37 cellular contexts compared by ENCODE assay signal in the genomic region with DNA sequence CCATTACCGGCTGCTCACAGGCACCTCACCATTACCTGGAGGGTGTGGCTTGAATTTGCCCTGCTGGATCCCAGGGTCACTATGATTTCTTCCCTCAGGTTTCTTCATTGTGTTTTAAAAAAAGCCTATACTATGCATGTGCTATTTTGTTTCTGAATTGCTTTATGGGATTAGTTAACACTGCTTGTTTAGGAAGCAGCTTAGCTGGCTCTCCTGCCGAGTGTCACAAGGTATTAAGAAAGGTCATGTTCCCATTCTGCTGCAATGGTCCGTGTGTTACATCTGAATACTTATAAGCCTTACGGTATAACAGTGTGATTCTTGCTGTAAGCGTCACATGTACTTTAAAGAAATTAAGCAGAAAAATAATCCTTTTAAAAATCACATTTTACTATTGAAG.
"Had no signal": no experiment of that assay in that cellular context is flagged by ENCODE, and none has a peak within 500 bp of the region (broad histone marks: within the 10 kb centered on the region; RNA-seq: fewer than 3 reads in every experiment).

No MANE protein-coding gene starts in this region.

- H3K4me3 ChIP-seq: adrenal gland, body of pancreas, breast epithelium had no signal

- H3K4me1 Mint-ChIP-seq: activated CD4-positive, alpha-beta memory T cell treated with anti-CD3 and anti-CD28 coated beads, Interleukin-2, amount 10 ng/mL, durations not matched to agents 7 days and 5 days; activated CD4-positive, alpha-beta T cell treated with anti-CD3 and anti-CD28 coated beads for 36 hours; activated CD4-positive, alpha-beta T cell treated with anti-CD3 and anti-CD28 coated beads, Interleukin-2, amount 10 ng/mL, durations not matched to agents 7 days and 5 days; activated naive CD8-positive, alpha-beta T cell treated with anti-CD3 and anti-CD28 coated beads for 36 hours; activated T-helper 17 cell treated with anti-CD3 and anti-CD28 coated beads, Interleukin-2, amount 50 U/mL, for 72 hours had no signal

- H3K9me3 Mint-ChIP-seq: activated CD4-positive, alpha-beta memory T cell treated with anti-CD3 and anti-CD28 coated beads, Interleukin-2, amount 10 ng/mL, durations not matched to agents 7 days and 5 days; activated CD4-positive, alpha-beta T cell treated with anti-CD3 and anti-CD28 coated beads, Interleukin-2, amount 10 ng/mL, durations not matched to agents 7 days and 5 days; activated naive CD4-positive, alpha-beta T cell treated with anti-CD3 and anti-CD28 coated beads for 36 hours; activated naive CD4-positive, alpha-beta T cell treated with anti-CD3 and anti-CD28 coated beads, Interleukin-2, amount 50 U/mL, for 72 hours; activated naive CD8-positive, alpha-beta T cell treated with anti-CD3 and anti-CD28 coated beads for 36 hours; activated T-cell treated with anti-CD3 and anti-CD28 coated beads, Interleukin-2, amount 50 U/mL, for 4 hours; activated T-cell treated with anti-CD3 and anti-CD28 coated beads, Interleukin-2, amount 50 U/mL, for 72 hours; activated T-helper 1 cell treated with anti-CD3 and anti-CD28 coated beads, Interleukin-12 subunit alpha, Interleukin-12 subunit beta, Interleukin-2, Interleukin-4 antibody, amounts not matched to agents 30 ng/mL and 10 ng/mL and 1 ng/mL, durations not matched to agents 14 hours and 24 hours and 36 hours; activated T-helper 17 cell treated with anti-CD3 and anti-CD28 coated beads, Interleukin-2, amount 50 U/mL, for 72 hours; T-helper 1 cell treated with Interleukin-12 subunit alpha and Interleukin-12 subunit beta and Interleukin-4 antibody, amounts not matched to agents 30 μg/mL and 1 μg/mL, for 36 hours; T-helper 2 cell treated with Interferon-gamma antibody and Interleukin-4, amounts not matched to agents 5 μg/mL and 100 μg/mL, for 36 hours had no signal

- H3K4me1 ChIP-seq: adrenal gland, body of pancreas, breast epithelium had no signal

- DNase-seq: activated CD4-positive, alpha-beta memory T cell treated with anti-CD3 and anti-CD28 coated beads, Interleukin-2, amount 10 ng/mL, durations not matched to agents 7 days and 5 days; activated CD4-positive, alpha-beta T cell treated with anti-CD3 and anti-CD28 coated beads for 1 hour; activated CD4-positive, alpha-beta T cell treated with anti-CD3 and anti-CD28 coated beads for 36 hours; activated CD4-positive, alpha-beta T cell treated with anti-CD3 and anti-CD28 coated beads for 48 hours; activated CD4-positive, alpha-beta T cell treated with anti-CD3 and anti-CD28 coated beads, Interleukin-2, amount 10 ng/mL, durations not matched to agents 7 days and 5 days; activated CD4-positive, alpha-beta T cell treated with anti-CD3 and anti-CD28 coated beads, Interleukin-2, amount 50 U/mL, for 48 hours; activated CD4-positive, CD25-positive, alpha-beta regulatory T cell; activated CD8-positive, alpha-beta memory T cell treated with anti-CD3 and anti-CD28 coated beads for 24 hours; activated CD8-positive, alpha-beta memory T cell treated with anti-CD3 and anti-CD28 coated beads, Interleukin-2, amount 50 U/mL, for 4 hours; activated CD8-positive, alpha-beta T cell treated with anti-CD3 and anti-CD28 coated beads, Interleukin-2, amount 10 ng/mL, durations not matched to agents 7 days and 5 days; activated effector memory CD4-positive, alpha-beta T cell treated with anti-CD3 and anti-CD28 coated beads, Interleukin-2, amount 50 U/mL, for 16 hours; activated gamma-delta T cell treated with Interleukin-2 at 50 U/mL for 16 hours; activated naive CD4-positive, alpha-beta T cell; activated naive CD4-positive, alpha-beta T cell treated with anti-CD3 and anti-CD28 coated beads for 36 hours; activated naive CD4-positive, alpha-beta T cell treated with anti-CD3 and anti-CD28 coated beads, Interleukin-2, amount 50 U/mL, for 16 hours; activated naive CD8-positive, alpha-beta T cell treated with anti-CD3 and anti-CD28 coated beads for 36 hours; activated T-cell treated with anti-CD3 and anti-CD28 coated beads for 4 hours; activated T-cell treated with anti-CD3 and anti-CD28 coated beads, Interleukin-2, amount 50 U/mL, for 1 hour; activated T-cell treated with anti-CD3 and anti-CD28 coated beads, Interleukin-2, amount 50 U/mL, for 4 hours; activated T-cell treated with anti-CD3 and anti-CD28 coated beads, Interleukin-2, amount 50 U/mL, for 72 hours; adrenal gland; amniotic stem cell; aorta; body of pancreas; central memory CD4-positive, alpha-beta T cell; T-helper 1 cell; T-helper 2 cell; T-helper 9 cell had no signal

- H3K4me3 Mint-ChIP-seq: activated CD4-positive, alpha-beta memory T cell treated with anti-CD3 and anti-CD28 coated beads, Interleukin-2, amount 10 ng/mL, durations not matched to agents 7 days and 5 days; activated CD4-positive, alpha-beta T cell treated with anti-CD3 and anti-CD28 coated beads for 36 hours; activated CD4-positive, alpha-beta T cell treated with anti-CD3 and anti-CD28 coated beads, Interleukin-2, amount 10 ng/mL, durations not matched to agents 7 days and 5 days; activated CD8-positive, alpha-beta T cell treated with anti-CD3 and anti-CD28 coated beads, Interleukin-2, amount 10 ng/mL, durations not matched to agents 7 days and 5 days; activated naive CD4-positive, alpha-beta T cell treated with anti-CD3 and anti-CD28 coated beads for 36 hours; activated naive CD8-positive, alpha-beta T cell treated with anti-CD3 and anti-CD28 coated beads for 36 hours; activated T-cell treated with anti-CD3 and anti-CD28 coated beads, Interleukin-2, amount 50 U/mL, for 4 hours; activated T-cell treated with anti-CD3 and anti-CD28 coated beads, Interleukin-2, amount 50 U/mL, for 72 hours; activated T-helper 1 cell treated with anti-CD3 and anti-CD28 coated beads, Interleukin-12 subunit alpha, Interleukin-12 subunit beta, Interleukin-2, Interleukin-4 antibody, amounts not matched to agents 30 ng/mL and 10 ng/mL and 1 ng/mL, durations not matched to agents 14 hours and 24 hours and 36 hours; activated T-helper 17 cell treated with anti-CD3 and anti-CD28 coated beads, Interleukin-2, amount 50 U/mL, for 72 hours; T-helper 1 cell treated with Interleukin-12 subunit alpha and Interleukin-12 subunit beta and Interleukin-4 antibody, amounts not matched to agents 30 μg/mL and 1 μg/mL, for 36 hours; T-helper 2 cell treated with Interferon-gamma antibody and Interleukin-4, amounts not matched to agents 5 μg/mL and 100 μg/mL, for 36 hours; WTC11 had no signal

- H3K27ac Mint-ChIP-seq: activated CD4-positive, alpha-beta memory T cell treated with anti-CD3 and anti-CD28 coated beads, Interleukin-2, amount 10 ng/mL, durations not matched to agents 7 days and 5 days; activated CD4-positive, alpha-beta T cell treated with anti-CD3 and anti-CD28 coated beads for 36 hours; activated CD4-positive, alpha-beta T cell treated with anti-CD3 and anti-CD28 coated beads, Interleukin-2, amount 10 ng/mL, durations not matched to agents 7 days and 5 days; activated CD8-positive, alpha-beta T cell treated with anti-CD3 and anti-CD28 coated beads, Interleukin-2, amount 10 ng/mL, durations not matched to agents 7 days and 5 days; activated naive CD4-positive, alpha-beta T cell treated with anti-CD3 and anti-CD28 coated beads for 36 hours; activated naive CD4-positive, alpha-beta T cell treated with anti-CD3 and anti-CD28 coated beads, Interleukin-2, amount 50 U/mL, for 72 hours; activated naive CD8-positive, alpha-beta T cell treated with anti-CD3 and anti-CD28 coated beads for 36 hours; activated T-cell treated with anti-CD3 and anti-CD28 coated beads, Interleukin-2, amount 50 U/mL, for 72 hours; activated T-helper 1 cell treated with anti-CD3 and anti-CD28 coated beads, Interleukin-12 subunit alpha, Interleukin-12 subunit beta, Interleukin-2, Interleukin-4 antibody, amounts not matched to agents 30 ng/mL and 10 ng/mL and 1 ng/mL, durations not matched to agents 14 hours and 24 hours and 36 hours; activated T-helper 17 cell treated with anti-CD3 and anti-CD28 coated beads, Interleukin-2, amount 50 U/mL, for 72 hours; T-helper 1 cell treated with Interleukin-12 subunit alpha and Interleukin-12 subunit beta and Interleukin-4 antibody, amounts not matched to agents 30 μg/mL and 1 μg/mL, for 36 hours; T-helper 2 cell treated with Interferon-gamma antibody and Interleukin-4, amounts not matched to agents 5 μg/mL and 100 μg/mL, for 36 hours; WTC11 had no signal

- H3K36me3 ChIP-seq: adrenal gland, brain microvascular endothelial cell, breast epithelium had no signal

- H3K27ac ChIP-seq: adrenal gland, body of pancreas, brain microvascular endothelial cell, breast epithelium, VCaP had no signal

- H3K9me3 ChIP-seq: adrenal gland, body of pancreas, breast epithelium had no signal

- H3K27me3 ChIP-seq: body of pancreas, brain microvascular endothelial cell, breast epithelium had no signal

- H3K36me3 Mint-ChIP-seq: activated naive CD4-positive, alpha-beta T cell treated with anti-CD3 and anti-CD28 coated beads, Interleukin-2, amount 50 U/mL, for 72 hours; activated naive CD8-positive, alpha-beta T cell treated with anti-CD3 and anti-CD28 coated beads for 36 hours; WTC11 had no signal
